8 cellular contexts compared by ENCODE assay signal in genomic region chr7:137999496-138000080, GRCh38. TPM values are rescaled to one million over a fixed set of nuclear protein-coding genes. Genes with fewer than 3 reads are reported as not detected.
A peak's percentile ranks its signal among the peaks of the same experiment; 100 is the strongest.
DNase-seq lines count a peak whose midpoint lies in the region; ATAC-seq and TF ChIP-seq lines count a peak whose summit lies in the region.

No MANE protein-coding gene starts in this region.

- CTCF ChIA-PET in MCF 10A (lab: Yijun Ruan, JAX), result interaction anchor here (0.7 to 15.3 kb wide), 11 partner anchors 8 to 739 kb away, joined by 3 to 563 read pairs (median 7); no protein-coding TSS in a partner anchor

- peak overlapping the region; percentile 93 for H3K4me3 Mint-ChIP-seq in MCF 10A (ENCODE audit: unreplicated experiment)

- no peaks in the 10 kb centered on the region for H3K9me3 Mint-ChIP-seq in MCF 10A (ENCODE audit: unreplicated experiment)

- H3K4me3 ChIP-seq in right atrium auricular region (peak overlapping the region; percentile 84 to 85), mesodermal cell (ENCODE audit: extremely low read depth, insufficient read depth, low read length, poor library complexity, severe bottlenecking) (peak overlapping the region; percentile 80), vagina (peak overlapping the region; percentile 81 to 98)

- H3K27ac ChIP-seq in right atrium auricular region (peak overlapping the region; percentile 93 to 98), mesodermal cell (ENCODE audit: low read depth, low read length, severe bottlenecking) (peak overlapping the region; percentile 92), vagina (peak overlapping the region; percentile 93)

- H3K36me3 ChIP-seq in right atrium auricular region (no peaks in the 10 kb centered on the region), mesodermal cell (ENCODE audit: control insufficient read depth, insufficient read depth, low read length) (peaks cover 33% of the 10 kb centered on the region), vagina (no peaks in the 10 kb centered on the region)

- H3K9me3 ChIP-seq in right atrium auricular region (no peaks in the 10 kb centered on the region), mesodermal cell (ENCODE audit: control insufficient read depth, low read length) (no peaks in the 10 kb centered on the region), vagina (no peaks in the 10 kb centered on the region)

- peak overlapping the region; percentile 62 for H3K27ac Mint-ChIP-seq in MCF 10A (ENCODE audit: low read depth, unreplicated experiment)

- peaks cover 16% of the 10 kb centered on the region for H3K36me3 Mint-ChIP-seq in MCF 10A (ENCODE audit: insufficient read depth, unreplicated experiment)

- 35 to 43% methylated on average over 2 to 4 of the region's 4 CpGs for WGBS in mesodermal cell (ENCODE audit: insufficient coverage in 2 of 2), 2 experiments

- peaks cover 0 to 60% of the 10 kb centered on the region in 2 donors for H3K4me1 ChIP-seq in right atrium auricular region
- H3K4me1 ChIP-seq in mesodermal cell (ENCODE audit: control insufficient read depth, insufficient read depth, low read length, poor library complexity, severe bottlenecking), result peaks cover 10% of the 10 kb centered on the region
- peaks cover 47% of the 10 kb centered on the region for H3K4me1 ChIP-seq in vagina

- no peaks in the 10 kb centered on the region for H3K27me3 Mint-ChIP-seq in MCF 10A (ENCODE audit: insufficient read depth, unreplicated experiment)

- intact Hi-C loops in Right ventricle myocardium inferior (cut with DNase I), result loop anchor here (5.0 kb wide), 2 partner anchors 42 to 57 kb away; no protein-coding TSS in a partner anchor
- intact Hi-C loops in MCF 10A (cut with micrococcal nuclease), result loop anchor here (5.0 kb wide), 1 partner anchor 77 kb away; no protein-coding TSS in a partner anchor
- intact Hi-C loops in vagina (cut with DNase I), result no loop called here

- TF ChIP-seq POLR2A in vagina (IDR thresholded peaks at IDR 0.05), result no peak

- DNase-seq in right atrium auricular region (ENCODE audit: low spot score) (no peak), Right ventricle myocardium inferior (ENCODE audit: missing footprints) (no peak), MCF 10A (ENCODE audit: unreplicated experiment) (no peak), vagina (ENCODE audit: extremely low spot score in 2 of 2) (no peak), HPDE6-E6E7 (ENCODE audit: extremely low spot score) (no peak), KG1 (lab: John Stamatoyannopoulos, UW) (no peak)

- H3K4me1 Mint-ChIP-seq in MCF 10A (ENCODE audit: insufficient read depth, unreplicated experiment), result peaks cover 23% of the 10 kb centered on the region

- no TSS peak for BruUV-seq in MCF 10A (replicated peaks; lab: Mats Ljungman, UMichigan)

- H3K27me3 ChIP-seq in right atrium auricular region, result no peaks in the 10 kb centered on the region
- H3K27me3 ChIP-seq in vagina, result no peaks in the 10 kb centered on the region

- POLR2A ChIA-PET in MCF 10A (lab: Yijun Ruan, JAX), result interaction anchor here (0.6 to 5.9 kb wide), 20 partner anchors 8 to 970 kb away, joined by 3 to 59 read pairs (median 4); no protein-coding TSS in a partner anchor

- TF ChIP-seq CTCF in right atrium auricular region (IDR thresholded peaks at IDR 0.05) (no peak), MCF 10A (IDR thresholded peaks at IDR 0.05; ENCODE audit: unreplicated experiment) (no peak), vagina (IDR thresholded peaks at IDR 0.05) (no peak)

- no peak for ATAC-seq in Right ventricle myocardium inferior
- ATAC-seq in HG02678 (IDR thresholded peaks at IDR 0.05; ENCODE audit: unreplicated experiment), result no peak

RNA-seq across cellular contexts. Expression of gene CREB3L2, which starts 2.3 kb away (rescaled TPM):
- total RNA-seq in right atrium auricular region, result 10 to 100 TPM; 25.6 to 39.6 TPM
- 19.3 TPM for total RNA-seq in Right ventricle myocardium inferior
- total RNA-seq in MCF 10A (2022), result 74.2 and 79.4 TPM in 2 replicates
- polyA plus RNA-seq in mesodermal cell (2013, experiment 1 of 2), result 40.4 TPM
- polyA plus RNA-seq in mesodermal cell (2013, experiment 2 of 2), result 40.1 TPM
- total RNA-seq in vagina, result 28.7 TPM
